8 cellular contexts compared by ENCODE assay signal in genomic region chr13:28754698-28755545, GRCh38. TPM values are rescaled to one million over a fixed set of nuclear protein-coding genes. Genes with fewer than 3 reads are reported as not detected.
DNase-seq lines count a peak whose midpoint lies in the region; ATAC-seq and TF ChIP-seq lines count a peak whose summit lies in the region.

No MANE protein-coding gene starts in this region.

- peak overlapping the region; percentile 57 for H2AFZ ChIP-seq in fibroblast of lung (ENCODE audit: low read length)
- peak overlapping the region; percentile 85 for H2AFZ ChIP-seq in osteoblast (ENCODE audit: low read length)

- H3K79me2 ChIP-seq in fibroblast of lung (ENCODE audit: control insufficient read depth, insufficient read depth, low read length) (no peaks in the 10 kb centered on the region), osteoblast (ENCODE audit: insufficient read depth, low read length) (no peaks in the 10 kb centered on the region)

- H3K27me3 ChIP-seq in fibroblast of lung (ENCODE audit: control insufficient read depth, insufficient read depth, low read length) (no peaks in the 10 kb centered on the region), osteoblast (ENCODE audit: insufficient read depth, low read length) (no peaks in the 10 kb centered on the region)

- TF ChIP-seq CTCF in fibroblast of lung (conservative IDR thresholded peaks at IDR 0.05 in 1 of 2, IDR thresholded peaks at IDR 0.05 in 1 of 2; ENCODE audit: low read depth in 1 of 2, low read length in 2 of 2) (no peak), osteoblast (IDR thresholded peaks at IDR 0.05; ENCODE audit: extremely low read depth, low read depth, low read length) (no peak)

- DNase-seq in NCI-H82 (lab: John Stamatoyannopoulos, UW) (peak; percentile 12), NCI-H82 treated with DMSO at 0.1 percent for 48 hours (lab: John Stamatoyannopoulos, UW; ENCODE audit: unreplicated experiment) (no peak), SKM-1 treated with dmso at 0.1 percent for 144 hours (lab: John Stamatoyannopoulos, UW; ENCODE audit: unreplicated experiment) (peak; percentile 28), fibroblast of lung (ENCODE audit: low read depth in 2 of 2) (peak in 1 of 2 donors; percentile 1), osteoblast (ENCODE audit: insufficient read length, low spot score, missing footprints) (no peak), cerebellar cortex (ENCODE audit: low spot score) (no peak), retina (no peak)

- no peaks in the 10 kb centered on the region for H3K9me3 ChIP-seq in fibroblast of lung (ENCODE audit: control insufficient read depth, insufficient read depth, low read depth, low read length)
- peaks cover 3% of the 10 kb centered on the region for H3K9me3 ChIP-seq in osteoblast (ENCODE audit: low read depth, low read length)

- no peak for ATAC-seq in GM21737 (IDR thresholded peaks at IDR 0.05; ENCODE audit: unreplicated experiment)

- H3K36me3 ChIP-seq in fibroblast of lung (ENCODE audit: control insufficient read depth, insufficient read depth, low read length) (no peaks in the 10 kb centered on the region), osteoblast (ENCODE audit: insufficient read depth, low read length) (no peaks in the 10 kb centered on the region)

- H3K4me2 ChIP-seq in fibroblast of lung (ENCODE audit: extremely low read depth, insufficient read depth, low read length), result no peak overlapping the region
- H3K4me2 ChIP-seq in osteoblast (ENCODE audit: insufficient read depth, low read length), result peak overlapping the region; percentile 26

- H3K4me3 ChIP-seq in fibroblast of lung (replicated peaks in 1 of 4; ENCODE audit: control extremely low read depth in 1 of 4, insufficient read depth in 1 of 4, low read depth in 3 of 4, low read length in 4 of 4), result no peak overlapping the region
- H3K4me3 ChIP-seq in osteoblast (ENCODE audit: insufficient read depth, low read length), result no peak overlapping the region

- H3K27ac ChIP-seq in fibroblast of lung (ENCODE audit: insufficient read depth, low read length) (no peak overlapping the region), osteoblast (ENCODE audit: low read depth, low read length) (no peak overlapping the region)

- H3K4me1 ChIP-seq in fibroblast of lung (ENCODE audit: control insufficient read depth, extremely low read depth, insufficient read depth, low read length) (peaks cover 3% of the 10 kb centered on the region), osteoblast (ENCODE audit: insufficient read depth, low read length) (peaks cover 29% of the 10 kb centered on the region)

- H4K20me1 ChIP-seq in fibroblast of lung (ENCODE audit: control insufficient read depth, extremely low read depth, insufficient read depth, low read length) (no peaks in the 10 kb centered on the region), osteoblast (ENCODE audit: insufficient read depth, low read length) (no peaks in the 10 kb centered on the region)

- peak overlapping the region; percentile 7 for H3K9ac ChIP-seq in fibroblast of lung (ENCODE audit: insufficient read depth, low read length)

RNA-seq across cellular contexts. Expression of gene SLC46A3, which starts 36.2 kb away (rescaled TPM):
- total RNA-seq in fibroblast of lung, result 4.6 and 6.4 TPM in 2 replicates
- 1.5 and 2.6 TPM in 2 replicates for polyA plus RNA-seq in fibroblast of lung
- polyA plus RNA-seq in fibroblast of lung (2012), result 0.76 and 1.0 TPM in 2 replicates
- 0.30 and 1.0 TPM in 2 replicates for polyA minus RNA-seq in fibroblast of lung (ENCODE audit: low replicate concordance)
- total RNA-seq in osteoblast, result 10.6 and 11.2 TPM in 2 replicates

Comparison
In these comparisons a context has a peak if more than half of its experiments do, and no peak if none do; other contexts are left out.
1. DNase-seq: peak in NCI-H82 (single experiment) and SKM-1 treated with dmso at 0.1 percent for 144 hours (single experiment); none in NCI-H82 treated with DMSO at 0.1 percent for 48 hours (single experiment), osteoblast (single experiment), cerebellar cortex (single experiment) and retina (single experiment).